ENCODE assay signal across 9 cellular contexts in the genomic region with DNA sequence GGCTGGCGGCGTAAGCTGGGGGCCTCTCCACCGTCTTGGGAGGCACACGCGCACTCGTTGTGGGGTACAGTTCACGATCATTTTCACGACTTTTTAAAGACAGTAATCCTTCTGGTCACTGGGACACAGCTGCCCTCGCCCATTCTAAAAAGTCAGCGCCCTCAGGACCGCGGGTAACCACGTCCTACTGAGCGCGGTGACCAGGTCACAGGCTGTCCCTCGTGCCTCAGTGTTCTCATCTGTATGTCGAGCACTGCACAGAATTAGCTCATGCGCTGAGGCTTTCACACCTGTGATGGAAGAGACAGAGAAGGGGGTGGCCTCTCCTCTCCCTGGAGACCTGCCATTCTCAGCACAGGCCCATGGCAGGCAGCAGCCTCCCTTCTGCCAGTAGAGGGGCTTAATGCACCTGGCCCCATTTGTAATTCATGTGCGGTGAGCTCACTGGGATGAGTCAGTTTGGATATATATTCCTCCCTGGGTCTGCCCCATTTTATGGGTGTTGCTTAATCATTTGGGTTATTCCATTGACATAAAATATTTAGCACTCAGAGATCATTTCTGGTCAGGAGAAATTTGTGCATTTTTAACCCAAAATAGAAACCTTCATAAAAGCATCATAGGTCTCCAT. TPM values are rescaled to one million over a fixed set of nuclear protein-coding genes. Genes with fewer than 3 reads are reported as not detected.
A peak's percentile ranks its signal among the peaks of the same experiment; 100 is the strongest.
DNase-seq lines count a peak whose midpoint lies in the region; TF ChIP-seq lines count a peak whose summit lies in the region.
"Not testable (repeated sequence)": the region's sequence is repeated elsewhere in the genome, so short reads cannot be mapped to it uniquely, and the experiment has no call there.
"Had no signal": no experiment of that assay in that cellular context is flagged by ENCODE, and none has a peak within 500 bp of the region (broad histone marks: within the 10 kb centered on the region; RNA-seq: fewer than 3 reads in every experiment).

No MANE protein-coding gene starts in this region.

- H3K4ac ChIP-seq in trophoblast cell (ENCODE audit: low read depth, low read length): not testable (repeated sequence)

- H2AK5ac ChIP-seq in trophoblast cell (ENCODE audit: low read length): not testable (repeated sequence)

- H3K4me1 ChIP-seq in ectodermal cell (ENCODE audit: control insufficient read depth, insufficient read depth, low read length); trophoblast cell (ENCODE audit: control insufficient read depth in 1 of 2, insufficient read depth in 2 of 2, low read length in 2 of 2): not testable (repeated sequence)
- H3K4me1 ChIP-seq in tibial nerve: peaks cover 0 to 12% (median 0%) of the 10 kb centered on the region in 4 donors

- peak overlapping the region; percentile 71 for H3K4me2 ChIP-seq in trophoblast cell (ENCODE audit: low read length)

- 0 to 1% methylated on average over 18 to 19 of the region's 19 CpGs for WGBS in ectodermal cell, 2 experiments
- WGBS in trophoblast cell (ENCODE audit: extremely low coverage, insufficient coverage, insufficient read length): no CpG with 5 or more reads among the region's 19 CpGs
- 1 to 2% methylated on average over 12 to 19 of the region's 19 CpGs for WGBS in tibial nerve, 2 donors

- H3K27me3 ChIP-seq in ectodermal cell (ENCODE audit: control insufficient read depth, insufficient read depth, low read length, poor library complexity, severe bottlenecking); trophoblast cell (ENCODE audit: insufficient read depth, low read length); tibial nerve: not testable (repeated sequence)

- not testable (repeated sequence) for H3K79me1 ChIP-seq in trophoblast cell (ENCODE audit: low read length)

- H4K12ac ChIP-seq in trophoblast cell (ENCODE audit: low read depth, low read length): peak overlapping the region; percentile 36

- peak overlapping the region; percentile 29 for H3K18ac ChIP-seq in trophoblast cell (ENCODE audit: low read length)

- peak overlapping the region; percentile 85 for H2AFZ ChIP-seq in trophoblast cell (ENCODE audit: insufficient read depth, low read length, poor library complexity)

- H3K36me3 ChIP-seq in ectodermal cell (ENCODE audit: control insufficient read depth, insufficient read depth, low read length); trophoblast cell (ENCODE audit: control insufficient read depth in 1 of 2, insufficient read depth in 2 of 2, low read length in 2 of 2): not testable (repeated sequence)
- peaks cover 0 to 12% (median 0%) of the 10 kb centered on the region in 3 donors for H3K36me3 ChIP-seq in tibial nerve

- not testable (repeated sequence) for TF ChIP-seq EP300 in tibial nerve (IDR thresholded peaks at IDR 0.05)

- H3K4me3 ChIP-seq in ectodermal cell (ENCODE audit: insufficient read depth, low read depth, low read length) (peak overlapping the region; percentile 62), trophoblast cell (ENCODE audit: low read depth, low read length) (peak overlapping the region; percentile 81), tibial nerve (peak overlapping the region; percentile 55 to 82 (median 74))

- not testable (repeated sequence) for TF ChIP-seq POLR2A in tibial nerve (IDR thresholded peaks at IDR 0.05)

- peak overlapping the region; percentile 70 for H4K91ac ChIP-seq in trophoblast cell (ENCODE audit: low read depth, low read length)

- peak overlapping the region; percentile 82 for H4K8ac ChIP-seq in trophoblast cell (ENCODE audit: low read depth, low read length)

- H2BK120ac ChIP-seq in trophoblast cell (ENCODE audit: insufficient read depth, low read length, poor library complexity): peak overlapping the region; percentile 58

- H2BK5ac ChIP-seq in trophoblast cell (ENCODE audit: low read depth, low read length, poor library complexity): peak overlapping the region; percentile 68

- not testable (repeated sequence) for H3K23ac ChIP-seq in trophoblast cell (ENCODE audit: low read length)

- peak; percentile 40 for DNase-seq in Daoy (ENCODE audit: low read depth)
- DNase-seq in MV-4-11 (lab: John Stamatoyannopoulos, UW): peak; percentile 10
- peak; percentile 39 for DNase-seq in SK-MEL-5 (ENCODE audit: low read depth, low spot score)
- DNase-seq in activated T-helper 9 cell treated with anti-CD3 and anti-CD28 coated beads, Interleukin-2, amount 50 U/mL, for 16 hours (ENCODE audit: low read depth): peak; percentile 16
- DNase-seq in iris pigment epithelial cell (ENCODE audit: low read depth): peak; percentile 59
- peak; percentile 10 to 28 for DNase-seq in trophoblast cell
- DNase-seq in tibial nerve (ENCODE audit: low spot score in 2 of 2): not testable (repeated sequence)

- not testable (repeated sequence) for H3K79me2 ChIP-seq in trophoblast cell (ENCODE audit: control insufficient read depth, insufficient read depth, low read length, poor library complexity)

- not testable (repeated sequence) for H2BK12ac ChIP-seq in trophoblast cell (ENCODE audit: low read length)

- TF ChIP-seq CTCF in tibial nerve (IDR thresholded peaks at IDR 0.05): not testable (repeated sequence)

- not testable (repeated sequence) for H3K27ac ChIP-seq in ectodermal cell (ENCODE audit: insufficient read depth, low read depth, low read length, poor library complexity, severe bottlenecking)
- H3K27ac ChIP-seq in trophoblast cell (ENCODE audit: low read depth, low read length) (peak overlapping the region; percentile 79), tibial nerve (peak overlapping the region; percentile 45 to 92 (median 84))

- in situ Hi-C loops in SK-MEL-5 (cut with HindIII; ENCODE audit: low pct_unique_long_range_greater_than_20kb, low sequenced_read_pairs): not testable (repeated sequence)

- H3K14ac ChIP-seq in trophoblast cell (ENCODE audit: low read length): peak overlapping the region; percentile 73

- peak overlapping the region; percentile 60 for H3K9ac ChIP-seq in trophoblast cell (ENCODE audit: low read length)

- not testable (repeated sequence) for H3K9me3 ChIP-seq in ectodermal cell (ENCODE audit: control insufficient read depth, low read length); trophoblast cell (ENCODE audit: insufficient read depth, low read depth, low read length); tibial nerve

RNA-seq across cellular contexts. Expression of a gene that starts 45.1 kb away (rescaled TPM):
- not detected in 2 replicates for total RNA-seq in Daoy (2014; rRNA removed; shearing (Covaris generic))
- total RNA-seq in SK-MEL-5 (2014; rRNA removed; shearing (Covaris generic)): not detected in 2 replicates
- not detected in 2 replicates for polyA plus RNA-seq in SK-MEL-5 (2015; cell fraction: cytosol; rRNA removed)
- polyA plus RNA-seq in SK-MEL-5 (2015; cell fraction: nucleus; rRNA removed): not detected in 2 replicates
- polyA plus RNA-seq in ectodermal cell (2013, experiment 1 of 4): not detected
- polyA plus RNA-seq in ectodermal cell (2013, experiment 2 of 4): not detected
- not detected for polyA plus RNA-seq in ectodermal cell (2013, experiment 3 of 4)
- polyA plus RNA-seq in ectodermal cell (2013, experiment 4 of 4): not detected
- not detected in 2 replicates for polyA plus RNA-seq in trophoblast cell (2013)
- total RNA-seq in tibial nerve: not detected
- total RNA-seq: cardiac septum had no signal
